13 cellular contexts compared by ENCODE assay signal in the genomic region with DNA sequence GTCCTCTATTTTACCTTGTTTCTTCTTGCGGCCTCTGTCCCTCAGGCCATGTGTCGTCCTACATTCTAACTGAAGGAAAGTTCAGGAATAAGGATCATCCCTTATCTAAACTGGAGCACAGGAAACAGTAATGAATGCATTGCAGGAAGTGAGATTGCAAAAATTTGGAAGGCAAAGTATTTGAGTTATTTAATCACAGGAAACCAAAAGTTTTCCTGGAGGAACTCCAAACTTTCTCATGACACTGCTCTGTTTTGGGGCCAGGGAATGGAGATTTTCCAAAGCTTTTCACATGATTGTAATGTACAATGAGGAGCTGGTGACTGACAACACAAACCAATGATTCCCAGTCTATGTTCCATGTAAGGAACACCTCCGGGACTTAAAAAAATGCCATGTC. TPM values are rescaled to one million over a fixed set of nuclear protein-coding genes. Genes with fewer than 3 reads are reported as not detected.
DNase-seq lines count a peak whose midpoint lies in the region; ATAC-seq and TF ChIP-seq lines count a peak whose summit lies in the region.
"Had no signal": no experiment of that assay in that cellular context is flagged by ENCODE, and none has a peak within 500 bp of the region (broad histone marks: within the 10 kb centered on the region; RNA-seq: fewer than 3 reads in every experiment).

No MANE protein-coding gene starts in this region.

- WGBS in mesodermal cell (ENCODE audit: insufficient coverage in 2 of 2), 2 experiments: 100% methylated on average over 1 of the region's 3 CpGs

- BruUV-seq in A673 (replicated peaks; lab: Mats Ljungman, UMichigan): no TSS peak

- no peaks in the 10 kb centered on the region for H3K27me3 ChIP-seq in A673 (replicated peaks; ENCODE audit: insufficient read depth, low read depth, low read length, poor library complexity)
- H3K27me3 ChIP-seq: BLaER1 had no signal

- H3K4me1 Mint-ChIP-seq in activated naive CD8-positive, alpha-beta T cell treated with anti-CD3 and anti-CD28 coated beads, Interleukin-2, amount 50 U/mL, for 24 hours: no peaks in the 10 kb centered on the region

- CTCF ChIA-PET in A673 (lab: Charles Lee): no interaction called here

- POLR2A ChIA-PET in A673 (lab: Charles Lee; ENCODE audit: low non-redundant PET): no interaction called here

- H3K27ac Mint-ChIP-seq in activated naive CD8-positive, alpha-beta T cell treated with anti-CD3 and anti-CD28 coated beads, Interleukin-2, amount 50 U/mL, for 24 hours: no peak overlapping the region

- H3K9me3 ChIP-seq in A673 (ENCODE audit: low read depth, low read length, poor library complexity, severe bottlenecking) (peaks cover 11% of the 10 kb centered on the region), mesodermal cell (ENCODE audit: control insufficient read depth, low read length) (no peaks in the 10 kb centered on the region)
- H3K9me3 ChIP-seq: BLaER1 had no signal

- H3K9me3 Mint-ChIP-seq in activated naive CD8-positive, alpha-beta T cell treated with anti-CD3 and anti-CD28 coated beads, Interleukin-2, amount 50 U/mL, for 24 hours: peaks cover 8% of the 10 kb centered on the region

- H3K36me3 ChIP-seq in A673 (ENCODE audit: insufficient read depth, low read length, poor library complexity, severe bottlenecking) (no peaks in the 10 kb centered on the region), mesodermal cell (ENCODE audit: control insufficient read depth, insufficient read depth, low read length) (no peaks in the 10 kb centered on the region)
- H3K36me3 ChIP-seq: BLaER1 had no signal

- no peak overlapping the region for H3K4me3 Mint-ChIP-seq in activated naive CD8-positive, alpha-beta T cell treated with anti-CD3 and anti-CD28 coated beads, Interleukin-2, amount 50 U/mL, for 24 hours

- peaks cover 10% of the 10 kb centered on the region for H3K4me1 ChIP-seq in A673 (ENCODE audit: insufficient read depth, low read length, poor library complexity, severe bottlenecking)
- peaks cover 14% of the 10 kb centered on the region for H3K4me1 ChIP-seq in mesodermal cell (ENCODE audit: control insufficient read depth, insufficient read depth, low read length, poor library complexity, severe bottlenecking)
- H3K4me1 ChIP-seq: BLaER1 had no signal

- peak overlapping the region; percentile 48 for H3K27ac ChIP-seq in A673 (ENCODE audit: low read depth, low read length, poor library complexity, severe bottlenecking)
- H3K27ac ChIP-seq in mesodermal cell (ENCODE audit: low read depth, low read length, severe bottlenecking): peak overlapping the region; percentile 77
- H3K27ac ChIP-seq: BLaER1 had no signal

- intact Hi-C loops in A673 (cut with micrococcal nuclease; ENCODE audit: unreplicated experiment): loop anchor here (2.0 kb wide), 1 partner anchor 74 kb away; no protein-coding TSS in a partner anchor

- H3K4me3 ChIP-seq in A673 (ENCODE audit: low read depth, low read length, poor library complexity, severe bottlenecking): no peak overlapping the region
- H3K4me3 ChIP-seq in mesodermal cell (ENCODE audit: extremely low read depth, insufficient read depth, low read length, poor library complexity, severe bottlenecking): no peak overlapping the region
- H3K4me3 ChIP-seq: BLaER1 had no signal

- no peak for ATAC-seq in GM21390 (IDR thresholded peaks at IDR 0.05; ENCODE audit: unreplicated experiment)
- no peak for ATAC-seq in activated naive CD8-positive, alpha-beta T cell treated with anti-CD3 and anti-CD28 coated beads, Interleukin-2, amount 50 U/mL, for 24 hours
- ATAC-seq in HG02610 (IDR thresholded peaks at IDR 0.05; ENCODE audit: unreplicated experiment): no peak

- peak; percentile 67 for DNase-seq in A673 (ENCODE audit: low spot score)
- DNase-seq in LHCN-M2 (ENCODE audit: low read depth): peak; percentile 57
- DNase-seq in epidermal melanocyte (ENCODE audit: insufficient read length, low spot score): peak; percentile 17
- DNase-seq in stimulated activated CD4-positive, alpha-beta T cell treated with anti-CD3 and anti-CD28 coated beads, Interleukin-4, amount 100 ng/mL, for 1 hour: no peak
- DNase-seq in activated naive CD8-positive, alpha-beta T cell treated with anti-CD3 and anti-CD28 coated beads, Interleukin-2, amount 50 U/mL, for 24 hours: no peak
- DNase-seq: activated CD8-positive, alpha-beta memory T cell treated with anti-CD3 and anti-CD28 coated beads, Interleukin-2, amount 50 U/mL, for 4 hours; KG1; NCI-H526 had no signal

- no peaks in the 10 kb centered on the region for H3K36me3 Mint-ChIP-seq in activated naive CD8-positive, alpha-beta T cell treated with anti-CD3 and anti-CD28 coated beads, Interleukin-2, amount 50 U/mL, for 24 hours (ENCODE audit: low read depth)

- TF ChIP-seq CTCF in A673 (conservative IDR thresholded peaks at IDR 0.05; ENCODE audit: low read depth, low read length): no peak

- no peaks in the 10 kb centered on the region for H3K27me3 Mint-ChIP-seq in activated naive CD8-positive, alpha-beta T cell treated with anti-CD3 and anti-CD28 coated beads, Interleukin-2, amount 50 U/mL, for 24 hours

RNA-seq across cellular contexts. Expression of a gene that starts 57.8 kb away (rescaled TPM):
- total RNA-seq in A673 (2021) (1.3 and 2.4 TPM in 2 replicates), LHCN-M2 (2014; rRNA removed) (3.1 and 4.1 TPM in 2 replicates)
- 3.4 TPM for polyA plus RNA-seq in LHCN-M2 (2012)
- 3.9 TPM for polyA plus RNA-seq in mesodermal cell (2013, experiment 1 of 2)
- polyA plus RNA-seq in mesodermal cell (2013, experiment 2 of 2): 2.9 TPM
- total RNA-seq: T-helper 1 cell treated with Interleukin-12 subunit alpha and Interleukin-12 subunit beta and Interleukin-4 antibody, amounts not matched to agents 30 ng/mL and 1 ng/mL, for 36 hours had no signal

Comparison
In these comparisons a context has a peak if more than half of its experiments do, and no peak if none do; other contexts are left out.
1. DNase-seq: peak in A673 (single experiment), LHCN-M2 (single experiment) and epidermal melanocyte (single experiment); none in stimulated activated CD4-positive, alpha-beta T cell treated with anti-CD3 and anti-CD28 coated beads, Interleukin-4, amount 100 ng/mL, for 1 hour (single experiment) and activated naive CD8-positive, alpha-beta T cell treated with anti-CD3 and anti-CD28 coated beads, Interleukin-2, amount 50 U/mL, for 24 hours (single experiment).